Comparison of ENCODE assay signal across 20 cellular contexts in genomic region chr22:20109411-20110358, GRCh38. TPM values are rescaled to one million over a fixed set of nuclear protein-coding genes. Genes with fewer than 3 reads are reported as not detected.
DNase-seq lines count a peak whose midpoint lies in the region; ATAC-seq and TF ChIP-seq lines count a peak whose summit lies in the region.
"Had no signal": no experiment of that assay in that cellular context is flagged by ENCODE, and none has a peak within 500 bp of the region (broad histone marks: within the 10 kb centered on the region; RNA-seq: fewer than 3 reads in every experiment).

No MANE protein-coding gene starts in this region.

- no peaks in the 10 kb centered on the region for H3K4me1 ChIP-seq in cardiac muscle cell (ENCODE audit: low read depth)
- H3K4me1 ChIP-seq: HAP-1 had no signal

- peak overlapping the region; percentile 9 for H3K27ac Mint-ChIP-seq in activated CD8-positive, alpha-beta memory T cell treated with anti-CD3 and anti-CD28 coated beads, Interleukin-2, amount 10 ng/mL, durations not matched to agents 7 days and 5 days
- no peak overlapping the region for H3K27ac Mint-ChIP-seq in CD4-positive, alpha-beta T cell
- H3K27ac Mint-ChIP-seq: CD8-positive, alpha-beta T cell had no signal

- peaks cover 38% of the 10 kb centered on the region for H3K36me3 ChIP-seq in cardiac muscle cell

- ATAC-seq in activated CD8-positive, alpha-beta memory T cell treated with anti-CD3 and anti-CD28 coated beads, Interleukin-2, amount 10 ng/mL, durations not matched to agents 7 days and 5 days = no peak
- ATAC-seq in sciatic nerve (peak; percentile 14), GM18511 (IDR thresholded peaks at IDR 0.05; ENCODE audit: unreplicated experiment) (no peak)
- ATAC-seq in CD4-positive, alpha-beta T cell (ENCODE audit: poor library complexity) = no peak
- ATAC-seq: activated T-cell treated with anti-CD3 and anti-CD28 coated beads, Interleukin-2, amount 50 U/mL, for 4 hours; CD8-positive, alpha-beta T cell had no signal

- H3K4me3 ChIP-seq in cardiac muscle cell = no peak overlapping the region
- H3K4me3 ChIP-seq: HAP-1, heart right ventricle, PC-9 had no signal

- POLR2A ChIA-PET in CD4-positive, alpha-beta T cell (lab: Charles Lee) = interaction anchor here (1.7 kb wide), 1 partner anchor 9 kb away, joined by 7 read pairs; no protein-coding TSS in a partner anchor

- no peak for TF ChIP-seq CTCF in cardiac muscle cell (IDR thresholded peaks at IDR 0.05; ENCODE audit: low read depth, low read length)
- no peak for TF ChIP-seq CTCF in CD4-positive, alpha-beta T cell (IDR thresholded peaks at IDR 0.05)

- H3K36me3 Mint-ChIP-seq in activated CD8-positive, alpha-beta memory T cell treated with anti-CD3 and anti-CD28 coated beads, Interleukin-2, amount 10 ng/mL, durations not matched to agents 7 days and 5 days = peaks cover 12% of the 10 kb centered on the region
- H3K36me3 Mint-ChIP-seq in CD4-positive, alpha-beta T cell (ENCODE audit: low read depth) = peaks cover 63% of the 10 kb centered on the region

- CTCF ChIA-PET in activated CD8-positive, alpha-beta memory T cell treated with anti-CD3 and anti-CD28 coated beads, Interleukin-2, amount 10 ng/mL, durations not matched to agents 7 days and 5 days (lab: Charles Lee) = interaction anchor here (1.1 to 2.3 kb wide), 7 partner anchors 13 to 162 kb away, joined by 3 to 19 read pairs (median 3); no protein-coding TSS in a partner anchor
- CTCF ChIA-PET in CD4-positive, alpha-beta T cell (lab: Charles Lee) = no interaction called here

- no peaks in the 10 kb centered on the region for H3K27me3 ChIP-seq in cardiac muscle cell
- no peaks in the 10 kb centered on the region for H3K27me3 ChIP-seq in CD4-positive, alpha-beta T cell (ENCODE audit: control insufficient read depth, insufficient read depth, low read length)
- H3K27me3 ChIP-seq: heart right ventricle had no signal

- TF ChIP-seq POLR2A in Raji (IDR thresholded peaks at IDR 0.05; ENCODE audit: insufficient read depth, low read depth, low read length) = 0 out of 2 replicates have a peak, but pooled peaks have one; percentile 25

- H3K27ac ChIP-seq in cardiac muscle cell = peak overlapping the region; percentile 78
- no peak overlapping the region for H3K27ac ChIP-seq in CD4-positive, alpha-beta T cell (ENCODE audit: low read depth, low read length)
- H3K27ac ChIP-seq: heart right ventricle, PC-9 had no signal

- intact Hi-C loops in sciatic nerve (cut with DNase I) = no loop called here
- intact Hi-C loops in CD4-positive, alpha-beta T cell (cut with DNase I, micrococcal nuclease) = loop anchor here in 1 of 2 experiments (5.0 to 10.0 kb wide), 4 partner anchors 137 to 815 kb away; partner anchors contain the start of genes CLTCL1, GNB1L, RTL10 and ZNF74

- DNase-seq in activated CD8-positive, alpha-beta memory T cell treated with anti-CD3 and anti-CD28 coated beads, Interleukin-2, amount 10 ng/mL, durations not matched to agents 7 days and 5 days = no peak
- DNase-seq in activated CD8-positive, alpha-beta memory T cell treated with anti-CD3 and anti-CD28 coated beads, Interleukin-2, amount 50 U/mL, for 48 hours = no peak
- no peak for DNase-seq in cardiac muscle cell (ENCODE audit: low read depth in 1 of 2, low spot score in 1 of 2)
- no peak for DNase-seq in sciatic nerve (ENCODE audit: low spot score)
- no peak for DNase-seq in CD4-positive, alpha-beta T cell
- no peak for DNase-seq in stimulated activated CD4-positive, alpha-beta T cell treated with anti-CD3 and anti-CD28 coated beads, Interleukin-1b, Interleukin-23, amount 100 ng/mL, for 48 hours
- DNase-seq: activated CD4-positive, CD25-positive, alpha-beta regulatory T cell; activated T-cell treated with anti-CD3 and anti-CD28 coated beads, Interleukin-2, amount 50 U/mL, for 4 hours; CD8-positive, alpha-beta T cell; dermis blood vessel endothelial cell; NCI-H2081; NCI-H526; PC-9; stimulated activated naive CD4-positive, alpha-beta T cell treated with Interleukin-2 at 50 U/mL for 16 hours had no signal

- H3K4me1 Mint-ChIP-seq in activated CD8-positive, alpha-beta memory T cell treated with anti-CD3 and anti-CD28 coated beads, Interleukin-2, amount 10 ng/mL, durations not matched to agents 7 days and 5 days = peaks cover 32% of the 10 kb centered on the region
- peaks cover 5% of the 10 kb centered on the region for H3K4me1 Mint-ChIP-seq in CD4-positive, alpha-beta T cell (ENCODE audit: low read depth)

- no peaks in the 10 kb centered on the region for H3K27me3 Mint-ChIP-seq in activated CD8-positive, alpha-beta memory T cell treated with anti-CD3 and anti-CD28 coated beads, Interleukin-2, amount 10 ng/mL, durations not matched to agents 7 days and 5 days
- no peaks in the 10 kb centered on the region for H3K27me3 Mint-ChIP-seq in CD4-positive, alpha-beta T cell

- no peaks in the 10 kb centered on the region for H3K9me3 Mint-ChIP-seq in activated CD8-positive, alpha-beta memory T cell treated with anti-CD3 and anti-CD28 coated beads, Interleukin-2, amount 10 ng/mL, durations not matched to agents 7 days and 5 days (ENCODE audit: low read depth)
- no peaks in the 10 kb centered on the region for H3K9me3 Mint-ChIP-seq in CD4-positive, alpha-beta T cell
- H3K9me3 Mint-ChIP-seq: activated T-cell treated with anti-CD3 and anti-CD28 coated beads, Interleukin-2, amount 50 U/mL, for 4 hours; CD8-positive, alpha-beta T cell had no signal

- H3K9me3 ChIP-seq in cardiac muscle cell (ENCODE audit: low read depth) = no peaks in the 10 kb centered on the region
- no peaks in the 10 kb centered on the region for H3K9me3 ChIP-seq in CD4-positive, alpha-beta T cell (ENCODE audit: control insufficient read depth, low read length)
- H3K9me3 ChIP-seq: HAP-1, heart right ventricle had no signal

- no peak overlapping the region for H3K4me3 Mint-ChIP-seq in activated CD8-positive, alpha-beta memory T cell treated with anti-CD3 and anti-CD28 coated beads, Interleukin-2, amount 10 ng/mL, durations not matched to agents 7 days and 5 days
- H3K4me3 Mint-ChIP-seq in CD4-positive, alpha-beta T cell = no peak overlapping the region
- H3K4me3 Mint-ChIP-seq: activated T-cell treated with anti-CD3 and anti-CD28 coated beads, Interleukin-2, amount 50 U/mL, for 4 hours; CD8-positive, alpha-beta T cell had no signal

RNA-seq across cellular contexts. Expression of gene RANBP1, which starts 6.2 kb away (rescaled TPM):
- total RNA-seq in activated CD8-positive, alpha-beta memory T cell treated with anti-CD3 and anti-CD28 coated beads, Interleukin-2, amount 10 ng/mL, durations not matched to agents 7 days and 5 days = 100 to 1,000 TPM; 318 to 345 TPM
- 252 and 373 TPM in 2 replicates for total RNA-seq in cardiac muscle cell
- 222 and 271 TPM in 2 replicates for polyA plus RNA-seq in cardiac muscle cell
- total RNA-seq in sciatic nerve = 58.8 TPM
- 10 to 100 TPM; 68.1 to 72.1 TPM for total RNA-seq in CD4-positive, alpha-beta T cell

RNA-seq across cellular contexts. Expression of gene TRMT2A, which starts 7.3 kb away (rescaled TPM):
- 100 to 1,000 TPM in 1 of 2 experiments, 10 to 100 TPM in 1; 98.1 to 140 TPM for total RNA-seq in activated CD8-positive, alpha-beta memory T cell treated with anti-CD3 and anti-CD28 coated beads, Interleukin-2, amount 10 ng/mL, durations not matched to agents 7 days and 5 days
- total RNA-seq in cardiac muscle cell (55.7 and 71.9 TPM in 2 replicates), sciatic nerve (46.8 TPM)
- 76.5 and 77.7 TPM in 2 replicates for polyA plus RNA-seq in cardiac muscle cell
- total RNA-seq in CD4-positive, alpha-beta T cell = 10 to 100 TPM; 79.3 to 84.2 TPM

RNA-seq across cellular contexts. Expression of gene ZDHHC8, which starts 21.9 kb away (rescaled TPM):
- total RNA-seq in activated CD8-positive, alpha-beta memory T cell treated with anti-CD3 and anti-CD28 coated beads, Interleukin-2, amount 10 ng/mL, durations not matched to agents 7 days and 5 days = 10 to 100 TPM; 57.9 to 66.3 TPM
- total RNA-seq in cardiac muscle cell (30.3 and 35.8 TPM in 2 replicates), sciatic nerve (143 TPM)
- 43.8 and 53.4 TPM in 2 replicates for polyA plus RNA-seq in cardiac muscle cell
- 10 to 100 TPM; 44.9 to 49.3 TPM for total RNA-seq in CD4-positive, alpha-beta T cell

RNA-seq across cellular contexts. Expression of gene DGCR8, which starts 29.6 kb away (rescaled TPM):
- total RNA-seq in activated CD8-positive, alpha-beta memory T cell treated with anti-CD3 and anti-CD28 coated beads, Interleukin-2, amount 10 ng/mL, durations not matched to agents 7 days and 5 days = 10 to 100 TPM; 70.4 to 71.9 TPM
- total RNA-seq in cardiac muscle cell = 23.8 and 34.2 TPM in 2 replicates
- polyA plus RNA-seq in cardiac muscle cell = 8.1 and 15.1 TPM in 2 replicates
- total RNA-seq in sciatic nerve = 37.6 TPM
- total RNA-seq in CD4-positive, alpha-beta T cell = 10 to 100 TPM; 17.8 to 18.5 TPM

RNA-seq across cellular contexts. Expression of gene CCDC188, which starts 41.2 kb away (rescaled TPM):
- total RNA-seq in activated CD8-positive, alpha-beta memory T cell treated with anti-CD3 and anti-CD28 coated beads, Interleukin-2, amount 10 ng/mL, durations not matched to agents 7 days and 5 days = not detected
- total RNA-seq in cardiac muscle cell (not detected in 2 replicates), sciatic nerve (6.8 TPM)
- polyA plus RNA-seq in cardiac muscle cell = not detected in 2 replicates
- not detected for total RNA-seq in CD4-positive, alpha-beta T cell
- total RNA-seq: activated T-cell treated with anti-CD3 and anti-CD28 coated beads, Interleukin-2, amount 50 U/mL, for 4 hours; astrocyte; CD8-positive, alpha-beta T cell; PC-9; skeletal muscle tissue had no signal
